ENCODE assay signal across 8 cellular contexts in genomic region chr6:136288566-136289326, GRCh38. TPM values are rescaled to one million over a fixed set of nuclear protein-coding genes. Genes with fewer than 3 reads are reported as not detected.
DNase-seq lines count a peak whose midpoint lies in the region; ATAC-seq and TF ChIP-seq lines count a peak whose summit lies in the region.

No MANE protein-coding gene starts in this region.

- TF ChIP-seq POLR2A in breast epithelium (IDR thresholded peaks at IDR 0.05) = no peak

- H3K27me3 ChIP-seq in breast epithelium = no peaks in the 10 kb centered on the region
- no peaks in the 10 kb centered on the region for H3K27me3 ChIP-seq in iPS-20b (ENCODE audit: insufficient read depth, low read length)

- H3K36me3 ChIP-seq in breast epithelium (no peaks in the 10 kb centered on the region), iPS-20b (ENCODE audit: insufficient read depth, low read depth, low read length) (no peaks in the 10 kb centered on the region)

- H3K4me3 ChIP-seq in WI38 (ENCODE audit: low read depth, low read length) (peak overlapping the region; percentile 98), breast epithelium (peak overlapping the region; percentile 87 to 96 (median 95)), iPS-20b (ENCODE audit: low read length) (peak overlapping the region; percentile 96), skin epidermis (peak overlapping the region; percentile 79 to 96 (median 90))

- TF ChIP-seq CTCF in GM12874 (IDR thresholded peaks at IDR 0.05; ENCODE audit: insufficient read depth, low read depth, low read length) = peak; percentile 33; the same call in 1 of the 2 replicates
- no peak for TF ChIP-seq CTCF in WI38 (IDR thresholded peaks at IDR 0.05; ENCODE audit: low read depth, low read length)
- TF ChIP-seq CTCF in breast epithelium (IDR thresholded peaks at IDR 0.05) = peak in 1 of 3 donors; percentile 52

- H3K4me1 ChIP-seq in breast epithelium (peaks cover 2 to 24% of the 10 kb centered on the region in 2 donors), iPS-20b (ENCODE audit: insufficient read depth, low read length) (peaks cover 15% of the 10 kb centered on the region; the same call in 1 of the 2 replicates)

- peak; percentile 27 for DNase-seq in NCI-H2029 treated with DMSO at 0.1 percent for 48 hours (lab: John Stamatoyannopoulos, UW)
- DNase-seq in breast epithelium (ENCODE audit: low spot score in 2 of 2) = peak; percentile 81 to 87
- no peak for DNase-seq in SK-N-DZ (ENCODE audit: low spot score)

- peak overlapping the region; percentile 100 for H3K9ac ChIP-seq in iPS-20b (ENCODE audit: low read depth, low read length)

- ATAC-seq in HG02763 (IDR thresholded peaks at IDR 0.05; ENCODE audit: unreplicated experiment) = peak; percentile 27

- H3K9me3 ChIP-seq in breast epithelium = no peaks in the 10 kb centered on the region
- H3K9me3 ChIP-seq in iPS-20b (ENCODE audit: insufficient read depth, low read depth, low read length) = no peaks in the 10 kb centered on the region

- intact Hi-C loops in breast epithelium (cut with DNase I; ENCODE audit: low total_unique reads) = no loop called here

- peak overlapping the region; percentile 100 for H3K27ac ChIP-seq in breast epithelium
- peak overlapping the region; percentile 98 for H3K27ac ChIP-seq in iPS-20b (ENCODE audit: low read length)
- H3K27ac ChIP-seq in skin epidermis = peak overlapping the region in 20 of 21 experiments; percentile 89 to 100 (median 100)

RNA-seq across cellular contexts. Expression of gene BCLAF1, which starts 0.9 kb away (rescaled TPM):
- 100 to 1,000 TPM; 136 to 218 (median 151) TPM for total RNA-seq in breast epithelium
- 62.3 and 65.1 TPM in 2 replicates for polyA plus RNA-seq in SK-N-DZ (2014; cell fraction: cytosol; rRNA removed)
- 73.7 and 81.5 TPM in 2 replicates for polyA plus RNA-seq in SK-N-DZ (2014; cell fraction: nucleus; rRNA removed)

RNA-seq across cellular contexts. Expression of gene MTFR2, which starts 38.6 kb away (rescaled TPM):
- total RNA-seq in breast epithelium = 1 to 10 TPM in 1 of 3 donors, under 1 TPM in 2; 0.66 to 2.7 (median 0.73) TPM
- polyA plus RNA-seq in SK-N-DZ (2014; cell fraction: cytosol; rRNA removed) = 6.2 and 11.1 TPM in 2 replicates
- polyA plus RNA-seq in SK-N-DZ (2014; cell fraction: nucleus; rRNA removed) = 10.3 and 15.7 TPM in 2 replicates
